ENCODE assay signal across 18 cellular contexts in genomic region chr4:112276113-112276512, GRCh38. TPM values are rescaled to one million over a fixed set of nuclear protein-coding genes. Genes with fewer than 3 reads are reported as not detected.
DNase-seq lines count a peak whose midpoint lies in the region; ATAC-seq and TF ChIP-seq lines count a peak whose summit lies in the region.
"Had no signal": no experiment of that assay in that cellular context is flagged by ENCODE, and none has a peak within 500 bp of the region (broad histone marks: within the 10 kb centered on the region; RNA-seq: fewer than 3 reads in every experiment).

No MANE protein-coding gene starts in this region.

- H3K27ac ChIP-seq in left ventricle myocardium inferior (replicated peaks) = peak overlapping the region; percentile 85
- H3K27ac ChIP-seq in heart left ventricle = peak overlapping the region in 1 of 12 donors; percentile 2

- peaks cover 60% of the 10 kb centered on the region for H3K36me3 Mint-ChIP-seq in activated CD4-positive, alpha-beta T cell treated with anti-CD3 and anti-CD28 coated beads, Interleukin-2, amount 10 ng/mL, durations not matched to agents 24 days and 14 days (ENCODE audit: low read depth)
- peaks cover 93% of the 10 kb centered on the region for H3K36me3 Mint-ChIP-seq in activated T-helper 17 cell treated with anti-CD3 and anti-CD28 coated beads, Interleukin-2, amount 50 U/mL, for 72 hours (ENCODE audit: low read depth)

- peaks cover 31% of the 10 kb centered on the region for H3K4me1 ChIP-seq in left ventricle myocardium inferior
- peaks cover 0 to 25% (median 2%) of the 10 kb centered on the region in 12 donors for H3K4me1 ChIP-seq in heart left ventricle
- H3K4me1 ChIP-seq: BE2C had no signal

- H3K27ac Mint-ChIP-seq in activated CD4-positive, alpha-beta T cell treated with anti-CD3 and anti-CD28 coated beads, Interleukin-2, amount 10 ng/mL, durations not matched to agents 24 days and 14 days = peak overlapping the region; percentile 16
- peak overlapping the region; percentile 72 for H3K27ac Mint-ChIP-seq in activated T-helper 17 cell treated with anti-CD3 and anti-CD28 coated beads, Interleukin-2, amount 50 U/mL, for 72 hours

- intact Hi-C loops in activated CD4-positive, alpha-beta T cell treated with anti-CD3 and anti-CD28 coated beads, Interleukin-2, amount 10 ng/mL, durations not matched to agents 24 days and 14 days (cut with micrococcal nuclease) = no loop called here
- intact Hi-C loops in left ventricle myocardium inferior (cut with micrococcal nuclease) (no loop called here), heart left ventricle (cut with DNase I) (no loop called here)

- H3K27me3 ChIP-seq in left ventricle myocardium inferior (ENCODE audit: low read depth) (no peaks in the 10 kb centered on the region), heart left ventricle (no peaks in the 10 kb centered on the region)
- H3K27me3 ChIP-seq: BE2C had no signal

- no peak for TF ChIP-seq POLR2A in heart left ventricle (IDR thresholded peaks at IDR 0.05)

- H3K4me1 Mint-ChIP-seq in activated CD4-positive, alpha-beta T cell treated with anti-CD3 and anti-CD28 coated beads, Interleukin-2, amount 10 ng/mL, durations not matched to agents 24 days and 14 days = peaks cover 51% of the 10 kb centered on the region
- peaks cover 51% of the 10 kb centered on the region for H3K4me1 Mint-ChIP-seq in activated T-helper 17 cell treated with anti-CD3 and anti-CD28 coated beads, Interleukin-2, amount 50 U/mL, for 72 hours

- H3K9me3 Mint-ChIP-seq in activated CD4-positive, alpha-beta T cell treated with anti-CD3 and anti-CD28 coated beads, Interleukin-2, amount 10 ng/mL, durations not matched to agents 24 days and 14 days = no peaks in the 10 kb centered on the region
- peaks cover 6% of the 10 kb centered on the region for H3K9me3 Mint-ChIP-seq in activated T-helper 17 cell treated with anti-CD3 and anti-CD28 coated beads, Interleukin-2, amount 50 U/mL, for 72 hours
- H3K9me3 Mint-ChIP-seq: CD4-positive, alpha-beta memory T cell had no signal

- TF ChIP-seq CTCF in left ventricle myocardium inferior (IDR thresholded peaks at IDR 0.05; ENCODE audit: borderline replicate concordance) (no peak), heart left ventricle (IDR thresholded peaks at IDR 0.05) (no peak)

- H3K4me3 ChIP-seq in left ventricle myocardium inferior (no peak overlapping the region), heart left ventricle (no peak overlapping the region)

- ATAC-seq in heart left ventricle (no peak), HG02970 (IDR thresholded peaks at IDR 0.05; ENCODE audit: low FRiP score, unreplicated experiment) (no peak)
- no peak for ATAC-seq in activated T-helper 17 cell treated with anti-CD3 and anti-CD28 coated beads, Interleukin-2, amount 50 U/mL, for 72 hours (replicated peaks)

- no peak overlapping the region for H3K4me3 Mint-ChIP-seq in activated CD4-positive, alpha-beta T cell treated with anti-CD3 and anti-CD28 coated beads, Interleukin-2, amount 10 ng/mL, durations not matched to agents 24 days and 14 days
- H3K4me3 Mint-ChIP-seq in activated T-helper 17 cell treated with anti-CD3 and anti-CD28 coated beads, Interleukin-2, amount 50 U/mL, for 72 hours = peak overlapping the region; percentile 49
- H3K4me3 Mint-ChIP-seq: CD4-positive, alpha-beta memory T cell had no signal

- no peak for DNase-seq in activated CD4-positive, alpha-beta T cell treated with anti-CD3 and anti-CD28 coated beads, Interleukin-2, amount 10 ng/mL, durations not matched to agents 24 days and 14 days
- DNase-seq in activated CD4-positive, alpha-beta T cell treated with anti-CD3 and anti-CD28 coated beads, Interleukin-2, amount 50 U/mL, for 48 hours = no peak
- no peak for DNase-seq in left ventricle myocardium inferior
- DNase-seq in heart left ventricle = no peak
- no peak for DNase-seq in amygdala (lab: John Stamatoyannopoulos, UW)
- DNase-seq: BE2C; CD4-positive, alpha-beta memory T cell; KBM-7; MV-4-11; NCI-H187; NCI-H2107; NCI-H2227 treated with DMSO at 0.1 percent for 48 hours; NCI-H524; PC-3; RPMI8226; SHP77 treated with DMSO at 0.1 percent for 48 hours had no signal

- 80 to 93% (median 83%) methylated on average over 3 of the region's 3 CpGs for whole genome bisulfite sequencing in heart left ventricle, 4 donors

- H3K36me3 ChIP-seq in left ventricle myocardium inferior (peaks cover 3% of the 10 kb centered on the region), heart left ventricle (peaks cover 0 to 34% (median 0%) of the 10 kb centered on the region in 9 donors)
- H3K36me3 ChIP-seq: BE2C had no signal

- no peaks in the 10 kb centered on the region for H3K27me3 Mint-ChIP-seq in activated CD4-positive, alpha-beta T cell treated with anti-CD3 and anti-CD28 coated beads, Interleukin-2, amount 10 ng/mL, durations not matched to agents 24 days and 14 days
- H3K27me3 Mint-ChIP-seq in activated T-helper 17 cell treated with anti-CD3 and anti-CD28 coated beads, Interleukin-2, amount 50 U/mL, for 72 hours = no peaks in the 10 kb centered on the region
- H3K27me3 Mint-ChIP-seq: CD4-positive, alpha-beta memory T cell had no signal

- H3K9me3 ChIP-seq in left ventricle myocardium inferior (replicated peaks) = no peaks in the 10 kb centered on the region
- H3K9me3 ChIP-seq in heart left ventricle = peaks cover 0 to 5% (median 0%) of the 10 kb centered on the region in 12 donors
- H3K9me3 ChIP-seq: BE2C had no signal

RNA-seq across cellular contexts. Expression of gene TIFA, which starts 9.6 kb away (rescaled TPM):
- 27.1 and 27.9 TPM in 2 replicates for total RNA-seq in activated CD4-positive, alpha-beta T cell treated with anti-CD3 and anti-CD28 coated beads, Interleukin-2, amount 10 ng/mL, durations not matched to agents 24 days and 14 days
- total RNA-seq in left ventricle myocardium inferior = 16.1 TPM
- total RNA-seq in heart left ventricle = 10 to 100 TPM in 6 of 9 donors, 1 to 10 TPM in 3; 3.9 to 21.3 (median 14.6) TPM
- polyA plus RNA-seq in heart left ventricle = 1 to 10 TPM; 3.3 to 6.2 TPM
- total RNA-seq in activated T-helper 17 cell treated with anti-CD3 and anti-CD28 coated beads, Interleukin-2, amount 50 U/mL, for 72 hours = 100 to 1,000 TPM in 1 of 2 donors, 10 to 100 TPM in 1; 53.6 to 108 TPM

RNA-seq across cellular contexts. Expression of gene ALPK1, which starts 21.1 kb away (rescaled TPM):
- 8.8 and 9.1 TPM in 2 replicates for total RNA-seq in activated CD4-positive, alpha-beta T cell treated with anti-CD3 and anti-CD28 coated beads, Interleukin-2, amount 10 ng/mL, durations not matched to agents 24 days and 14 days
- total RNA-seq in left ventricle myocardium inferior = 3.1 TPM
- 10 to 100 TPM in 2 of 9 donors, 1 to 10 TPM in 7; 2.2 to 21.7 (median 3.4) TPM for total RNA-seq in heart left ventricle
- 1 to 10 TPM; 1.3 to 2.6 TPM for polyA plus RNA-seq in heart left ventricle
- total RNA-seq in activated T-helper 17 cell treated with anti-CD3 and anti-CD28 coated beads, Interleukin-2, amount 50 U/mL, for 72 hours = 10 to 100 TPM; 15.7 to 55.3 TPM

RNA-seq across cellular contexts. Expression of gene AP1AR, which starts 44.5 kb away (rescaled TPM):
- total RNA-seq in activated CD4-positive, alpha-beta T cell treated with anti-CD3 and anti-CD28 coated beads, Interleukin-2, amount 10 ng/mL, durations not matched to agents 24 days and 14 days = 20.5 and 27.0 TPM in 2 replicates
- total RNA-seq in left ventricle myocardium inferior = 9.6 TPM
- 10 to 100 TPM in 2 of 9 donors, 1 to 10 TPM in 7; 6.8 to 17.3 (median 9.2) TPM for total RNA-seq in heart left ventricle
- polyA plus RNA-seq in heart left ventricle = 10 to 100 TPM in 1 of 2 donors, 1 to 10 TPM in 1; 3.7 to 13.6 TPM
- 10 to 100 TPM in 1 of 2 donors, 1 to 10 TPM in 1; 9.1 to 23.1 TPM for total RNA-seq in activated T-helper 17 cell treated with anti-CD3 and anti-CD28 coated beads, Interleukin-2, amount 50 U/mL, for 72 hours
